ENCODE assay signal across 29 cellular contexts in the genomic region with DNA sequence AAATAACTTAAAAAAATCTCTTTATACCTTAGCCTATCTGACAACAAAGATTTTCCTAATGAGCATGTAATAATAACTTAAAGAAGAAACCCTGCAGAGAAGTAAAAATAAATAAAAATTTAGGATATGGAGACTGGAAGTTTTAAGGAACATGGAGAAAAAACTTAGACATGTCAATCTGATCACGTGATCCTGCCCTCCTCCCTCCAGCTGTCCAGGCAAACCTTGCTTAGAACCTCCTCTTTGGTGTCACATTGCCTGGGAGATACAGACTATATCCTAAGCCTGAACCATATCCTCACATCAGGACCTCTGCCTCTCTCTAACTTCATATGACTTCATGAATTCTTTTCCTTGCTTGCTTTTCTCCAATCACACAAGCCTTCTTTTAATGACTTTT.
"Had no signal": no experiment of that assay in that cellular context is flagged by ENCODE, and none has a peak within 500 bp of the region (broad histone marks: within the 10 kb centered on the region; RNA-seq: fewer than 3 reads in every experiment).

No MANE protein-coding gene starts in this region.

- H3K4me1 Mint-ChIP-seq: stimulated activated effector memory CD8-positive, alpha-beta T cell treated with anti-CD3 and anti-CD28 coated beads, Interleukin-12 subunit alpha, Interleukin-12 subunit beta, amount 100 ng/mL, for 72 hours; stimulated activated memory B cell treated with anti-CD40 and anti-IgM and Interleukin-4, amounts not matched to agents 10 μg/mL and 1 μg/mL and 100 μg/mL, for 72 hours; stimulated activated naive B cell treated with anti-CD40 and anti-IgM and Interleukin-4, amounts not matched to agents 10 μg/mL and 1 μg/mL and 100 μg/mL, for 72 hours; stimulated activated naive CD8-positive, alpha-beta T cell treated with anti-CD3 and anti-CD28 coated beads, Interleukin-15, amount 100 ng/mL, for 72 hours had no signal

- H3K9me3 ChIP-seq: stomach, suprapubic skin, testis, thoracic aorta, thyroid gland, tibial artery, tibial nerve, transverse colon, upper lobe of left lung, upper lobe of right lung, uterus, vagina had no signal

- H3K27ac ChIP-seq: stomach, suprapubic skin, testis, thoracic aorta, thyroid gland, tibial artery, tibial nerve, transverse colon, upper lobe of left lung, upper lobe of right lung, uterus, vagina had no signal

- ATAC-seq: stimulated activated effector memory CD8-positive, alpha-beta T cell treated with anti-CD3 and anti-CD28 coated beads, Interleukin-12 subunit alpha, Interleukin-12 subunit beta, amount 100 ng/mL, for 72 hours; stimulated activated memory B cell treated with anti-CD40 and anti-IgM and Interleukin-4, amounts not matched to agents 10 μg/mL and 1 μg/mL and 100 μg/mL, for 72 hours; stimulated activated naive B cell treated with anti-CD40 and anti-IgM and Interleukin-4, amounts not matched to agents 10 μg/mL and 1 μg/mL and 100 μg/mL, for 72 hours; stimulated activated naive CD8-positive, alpha-beta T cell treated with anti-CD3 and anti-CD28 coated beads, Interleukin-15, amount 100 ng/mL, for 72 hours; stimulated activated naive CD8-positive, alpha-beta T cell treated with anti-CD3 and anti-CD28 coated beads, Interleukin-15, Interleukin-2, amounts not matched to agents 100 U/mL and 50 U/mL, for 24 hours; upper lobe of right lung had no signal

- H3K9me3 Mint-ChIP-seq: type B pancreatic cell had no signal

- H3K36me3 ChIP-seq: stomach, suprapubic skin, thyroid gland, tibial artery, tibial nerve, transverse colon, upper lobe of left lung, upper lobe of right lung, uterus, vagina had no signal

- H3K27ac Mint-ChIP-seq: stimulated activated effector memory CD8-positive, alpha-beta T cell treated with anti-CD3 and anti-CD28 coated beads, Interleukin-12 subunit alpha, Interleukin-12 subunit beta, amount 100 ng/mL, for 72 hours; stimulated activated memory B cell treated with anti-CD40 and anti-IgM and Interleukin-4, amounts not matched to agents 10 μg/mL and 1 μg/mL and 100 μg/mL, for 72 hours; stimulated activated naive B cell treated with anti-CD40 and anti-IgM and Interleukin-4, amounts not matched to agents 10 μg/mL and 1 μg/mL and 100 μg/mL, for 72 hours; stimulated activated naive CD8-positive, alpha-beta T cell treated with anti-CD3 and anti-CD28 coated beads, Interleukin-15, amount 100 ng/mL, for 72 hours; stimulated activated naive CD8-positive, alpha-beta T cell treated with anti-CD3 and anti-CD28 coated beads, Interleukin-15, Interleukin-2, amounts not matched to agents 100 ng/mL and 50 ng/mL, for 24 hours; type B pancreatic cell had no signal

- DNase-seq: stimulated activated CD4-positive, alpha-beta T cell treated with anti-CD3 and anti-CD28 coated beads, Interleukin-2, amount 100 ng/mL, for 48 hours; stimulated activated CD4-positive, alpha-beta T cell treated with anti-CD3 and anti-CD28 coated beads, Interleukin-4, amount 100 ng/mL, for 1 hour; stimulated activated CD4-positive, alpha-beta T cell treated with anti-CD3 and anti-CD28 coated beads, Interleukin-4, amount 100 ng/mL, for 24 hours; stimulated activated CD4-positive, alpha-beta T cell treated with anti-CD3 and anti-CD28 coated beads, Interleukin-4, amount 100 ng/mL, for 4 hours; stimulated activated CD8-positive, alpha-beta memory T cell treated with anti-CD3 and anti-CD28 coated beads, Interleukin-4, amount 100 ng/mL, for 48 hours; stimulated activated naive B cell treated with anti-CD40 and anti-IgM and Interleukin-4, amounts not matched to agents 10 μg/mL and 1 μg/mL and 100 μg/mL, for 72 hours; stimulated activated naive CD4-positive, alpha-beta T cell; stimulated activated naive CD4-positive, alpha-beta T cell treated with Interleukin-2 at 50 U/mL for 16 hours; stimulated activated naive CD8-positive, alpha-beta T cell treated with anti-CD3 and anti-CD28 coated beads, Interleukin-15, amount 100 ng/mL, for 72 hours; stimulated activated naive CD8-positive, alpha-beta T cell treated with anti-CD3 and anti-CD28 coated beads, Interleukin-15, Interleukin-2, amounts not matched to agents 100 U/mL and 50 U/mL, for 24 hours; stomach; substantia nigra; testis; thyroid gland; tibial artery; transverse colon; trophoblast cell; upper lobe of left lung; upper lobe of right lung; uterus had no signal

- H3K36me3 Mint-ChIP-seq: stimulated activated effector memory CD8-positive, alpha-beta T cell treated with anti-CD3 and anti-CD28 coated beads, Interleukin-12 subunit alpha, Interleukin-12 subunit beta, amount 100 ng/mL, for 72 hours; stimulated activated memory B cell treated with anti-CD40 and anti-IgM and Interleukin-4, amounts not matched to agents 10 μg/mL and 1 μg/mL and 100 μg/mL, for 72 hours; stimulated activated naive B cell treated with anti-CD40 and anti-IgM and Interleukin-4, amounts not matched to agents 10 μg/mL and 1 μg/mL and 100 μg/mL, for 72 hours; type B pancreatic cell had no signal

- H3K4me3 ChIP-seq: stomach, suprapubic skin, testis, thoracic aorta, thyroid gland, tibial artery, tibial nerve, transverse colon, upper lobe of left lung, upper lobe of right lung, uterus, vagina had no signal

- H3K27me3 ChIP-seq: stomach, suprapubic skin, testis, thyroid gland, tibial artery, tibial nerve, transverse colon, upper lobe of left lung, upper lobe of right lung, uterus, vagina had no signal

- FAIRE-seq: urothelium cell line had no signal

- H3K27me3 Mint-ChIP-seq: stimulated activated memory B cell treated with anti-CD40 and anti-IgM and Interleukin-4, amounts not matched to agents 10 μg/mL and 1 μg/mL and 100 μg/mL, for 72 hours; stimulated activated naive B cell treated with anti-CD40 and anti-IgM and Interleukin-4, amounts not matched to agents 10 μg/mL and 1 μg/mL and 100 μg/mL, for 72 hours; stimulated activated naive CD8-positive, alpha-beta T cell treated with anti-CD3 and anti-CD28 coated beads, Interleukin-15, amount 100 ng/mL, for 72 hours; stimulated activated naive CD8-positive, alpha-beta T cell treated with anti-CD3 and anti-CD28 coated beads, Interleukin-15, Interleukin-2, amounts not matched to agents 100 ng/mL and 50 ng/mL, for 24 hours; type B pancreatic cell had no signal

- H3K4me3 Mint-ChIP-seq: stimulated activated effector memory CD8-positive, alpha-beta T cell treated with anti-CD3 and anti-CD28 coated beads, Interleukin-12 subunit alpha, Interleukin-12 subunit beta, amount 100 ng/mL, for 72 hours; stimulated activated memory B cell treated with anti-CD40 and anti-IgM and Interleukin-4, amounts not matched to agents 10 μg/mL and 1 μg/mL and 100 μg/mL, for 72 hours; stimulated activated naive B cell treated with anti-CD40 and anti-IgM and Interleukin-4, amounts not matched to agents 10 μg/mL and 1 μg/mL and 100 μg/mL, for 72 hours; stimulated activated naive CD8-positive, alpha-beta T cell treated with anti-CD3 and anti-CD28 coated beads, Interleukin-15, amount 100 ng/mL, for 72 hours; stimulated activated naive CD8-positive, alpha-beta T cell treated with anti-CD3 and anti-CD28 coated beads, Interleukin-15, Interleukin-2, amounts not matched to agents 100 ng/mL and 50 ng/mL, for 24 hours; type B pancreatic cell had no signal

- H3K4me1 ChIP-seq: stomach, suprapubic skin, testis, thyroid gland, tibial artery, tibial nerve, transverse colon, upper lobe of left lung, upper lobe of right lung, uterus, vagina had no signal
